In the genomic region with DNA sequence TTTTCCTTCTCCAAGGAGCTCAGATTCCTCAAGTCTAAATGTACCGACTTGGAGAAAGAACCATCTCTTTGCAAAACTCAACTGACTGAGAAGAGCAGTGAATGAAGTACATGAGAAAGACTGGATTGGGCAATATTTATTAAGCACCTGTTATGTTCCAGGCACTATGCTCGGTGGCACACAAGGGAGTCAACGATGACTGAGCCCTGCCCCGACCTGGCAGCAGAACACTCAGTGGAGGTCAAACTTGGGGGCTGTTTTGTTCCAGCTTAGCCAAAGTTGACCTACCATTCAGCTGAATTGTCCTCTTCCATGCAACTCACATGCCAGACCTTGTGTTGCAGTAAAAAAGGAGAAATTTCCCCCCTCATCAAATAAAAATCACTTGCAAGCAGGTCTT, we compare ENCODE assay signal across 2 cellular contexts.
TF ChIP-seq lines count a peak whose summit lies in the region.

No MANE protein-coding gene starts in this region.

TF ChIP-seq in liver, 16 proteins besides CTCF, POLR2A, EP300 and RAD21 (continued from another document):
- TF ChIP-seq TAF1 (conservative IDR thresholded peaks at IDR 0.05) (no peak), EGR1 (IDR thresholded peaks at IDR 0.05; ENCODE audit: low read depth in 2 of 2) (no peak), FOXA1 (IDR thresholded peaks at IDR 0.05) (no peak), RXRA (IDR thresholded peaks at IDR 0.05) (peak in 1 of 2 donors; percentile 78), SP1 (IDR thresholded peaks at IDR 0.05) (no peak), HNF4A (conservative IDR thresholded peaks at IDR 0.05) (peak in 1 of 2 donors; percentile 61)
- TF ChIP-seq, protein P1, sequence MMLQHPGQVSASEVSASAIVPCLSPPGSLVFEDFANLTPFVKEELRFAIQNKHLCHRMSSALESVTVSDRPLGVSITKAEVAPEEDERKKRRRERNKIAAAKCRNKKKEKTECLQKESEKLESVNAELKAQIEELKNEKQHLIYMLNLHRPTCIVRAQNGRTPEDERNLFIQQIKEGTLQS (IDR thresholded peaks at IDR 0.05) = no peak
- TF ChIP-seq, protein P2, sequence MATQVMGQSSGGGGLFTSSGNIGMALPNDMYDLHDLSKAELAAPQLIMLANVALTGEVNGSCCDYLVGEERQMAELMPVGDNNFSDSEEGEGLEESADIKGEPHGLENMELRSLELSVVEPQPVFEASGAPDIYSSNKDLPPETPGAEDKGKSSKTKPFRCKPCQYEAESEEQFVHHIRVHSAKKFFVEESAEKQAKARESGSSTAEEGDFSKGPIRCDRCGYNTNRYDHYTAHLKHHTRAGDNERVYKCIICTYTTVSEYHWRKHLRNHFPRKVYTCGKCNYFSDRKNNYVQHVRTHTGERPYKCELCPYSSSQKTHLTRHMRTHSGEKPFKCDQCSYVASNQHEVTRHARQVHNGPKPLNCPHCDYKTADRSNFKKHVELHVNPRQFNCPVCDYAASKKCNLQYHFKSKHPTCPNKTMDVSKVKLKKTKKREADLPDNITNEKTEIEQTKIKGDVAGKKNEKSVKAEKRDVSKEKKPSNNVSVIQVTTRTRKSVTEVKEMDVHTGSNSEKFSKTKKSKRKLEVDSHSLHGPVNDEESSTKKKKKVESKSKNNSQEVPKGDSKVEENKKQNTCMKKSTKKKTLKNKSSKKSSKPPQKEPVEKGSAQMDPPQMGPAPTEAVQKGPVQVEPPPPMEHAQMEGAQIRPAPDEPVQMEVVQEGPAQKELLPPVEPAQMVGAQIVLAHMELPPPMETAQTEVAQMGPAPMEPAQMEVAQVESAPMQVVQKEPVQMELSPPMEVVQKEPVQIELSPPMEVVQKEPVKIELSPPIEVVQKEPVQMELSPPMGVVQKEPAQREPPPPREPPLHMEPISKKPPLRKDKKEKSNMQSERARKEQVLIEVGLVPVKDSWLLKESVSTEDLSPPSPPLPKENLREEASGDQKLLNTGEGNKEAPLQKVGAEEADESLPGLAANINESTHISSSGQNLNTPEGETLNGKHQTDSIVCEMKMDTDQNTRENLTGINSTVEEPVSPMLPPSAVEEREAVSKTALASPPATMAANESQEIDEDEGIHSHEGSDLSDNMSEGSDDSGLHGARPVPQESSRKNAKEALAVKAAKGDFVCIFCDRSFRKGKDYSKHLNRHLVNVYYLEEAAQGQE (IDR thresholded peaks at IDR 0.05) = no peak
TF ChIP-seq in liver: peak in this region for 5.

TF ChIP-seq in HepG2, 621 proteins besides CTCF, POLR2A, EP300 and RAD21 (continued from another document):
- TF ChIP-seq, protein P3, sequence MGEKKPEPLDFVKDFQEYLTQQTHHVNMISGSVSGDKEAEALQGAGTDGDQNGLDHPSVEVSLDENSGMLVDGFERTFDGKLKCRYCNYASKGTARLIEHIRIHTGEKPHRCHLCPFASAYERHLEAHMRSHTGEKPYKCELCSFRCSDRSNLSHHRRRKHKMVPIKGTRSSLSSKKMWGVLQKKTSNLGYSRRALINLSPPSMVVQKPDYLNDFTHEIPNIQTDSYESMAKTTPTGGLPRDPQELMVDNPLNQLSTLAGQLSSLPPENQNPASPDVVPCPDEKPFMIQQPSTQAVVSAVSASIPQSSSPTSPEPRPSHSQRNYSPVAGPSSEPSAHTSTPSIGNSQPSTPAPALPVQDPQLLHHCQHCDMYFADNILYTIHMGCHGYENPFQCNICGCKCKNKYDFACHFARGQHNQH (CRISPR knock-in tag; IDR thresholded peaks at IDR 0.05) = no peak
- TF ChIP-seq PAXIP1 (CRISPR knock-in tag; conservative IDR thresholded peaks at IDR 0.05) (no peak), SMYD3 (CRISPR knock-in tag; IDR thresholded peaks at IDR 0.05) (no peak), KDM3A (CRISPR knock-in tag; IDR thresholded peaks at IDR 0.05; ENCODE audit: low read depth) (no peak), MTERF4 (CRISPR knock-in tag; IDR thresholded peaks at IDR 0.05) (no peak), ZNF333 (CRISPR knock-in tag; IDR thresholded peaks at IDR 0.05; ENCODE audit: borderline replicate concordance) (no peak), ATF2 (CRISPR knock-in tag; IDR thresholded peaks at IDR 0.05) (no peak), SSRP1 (CRISPR knock-in tag; IDR thresholded peaks at IDR 0.05) (no peak), HINFP (CRISPR knock-in tag; IDR thresholded peaks at IDR 0.05; ENCODE audit: low read depth) (no peak), HNRNPK (IDR thresholded peaks at IDR 0.05; ENCODE audit: low read depth, low read length, poor library complexity, severe bottlenecking) (no peak), ZNF552 (CRISPR knock-in tag; IDR thresholded peaks at IDR 0.05; ENCODE audit: borderline replicate concordance) (no peak), POGZ (CRISPR knock-in tag; IDR thresholded peaks at IDR 0.05) (no peak), ZBTB49 (CRISPR knock-in tag; IDR thresholded peaks at IDR 0.05; ENCODE audit: borderline replicate concordance) (no peak), DBP (CRISPR knock-in tag; IDR thresholded peaks at IDR 0.05; ENCODE audit: not compliant biosample characterization) (no peak), GMEB2 (CRISPR knock-in tag; IDR thresholded peaks at IDR 0.05; ENCODE audit: low read depth) (no peak)
- TF ChIP-seq, protein P4, sequence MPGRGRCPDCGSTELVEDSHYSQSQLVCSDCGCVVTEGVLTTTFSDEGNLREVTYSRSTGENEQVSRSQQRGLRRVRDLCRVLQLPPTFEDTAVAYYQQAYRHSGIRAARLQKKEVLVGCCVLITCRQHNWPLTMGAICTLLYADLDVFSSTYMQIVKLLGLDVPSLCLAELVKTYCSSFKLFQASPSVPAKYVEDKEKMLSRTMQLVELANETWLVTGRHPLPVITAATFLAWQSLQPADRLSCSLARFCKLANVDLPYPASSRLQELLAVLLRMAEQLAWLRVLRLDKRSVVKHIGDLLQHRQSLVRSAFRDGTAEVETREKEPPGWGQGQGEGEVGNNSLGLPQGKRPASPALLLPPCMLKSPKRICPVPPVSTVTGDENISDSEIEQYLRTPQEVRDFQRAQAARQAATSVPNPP (CRISPR knock-in tag; IDR thresholded peaks at IDR 0.05) = no peak
- TF ChIP-seq, protein P5, sequence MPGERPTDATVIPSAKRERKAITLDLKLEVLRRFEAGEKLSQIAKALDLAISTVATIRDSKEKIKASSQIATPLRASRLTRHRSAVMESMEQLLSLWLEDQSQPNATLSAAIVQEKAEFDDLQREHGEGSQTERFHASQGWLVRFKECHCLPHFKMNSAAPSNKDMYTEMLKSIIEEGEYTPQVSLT (CRISPR knock-in tag; IDR thresholded peaks at IDR 0.05; ENCODE audit: borderline replicate concordance, low read depth) = no peak
